9 cellular contexts compared by ENCODE assay signal in the genomic region with DNA sequence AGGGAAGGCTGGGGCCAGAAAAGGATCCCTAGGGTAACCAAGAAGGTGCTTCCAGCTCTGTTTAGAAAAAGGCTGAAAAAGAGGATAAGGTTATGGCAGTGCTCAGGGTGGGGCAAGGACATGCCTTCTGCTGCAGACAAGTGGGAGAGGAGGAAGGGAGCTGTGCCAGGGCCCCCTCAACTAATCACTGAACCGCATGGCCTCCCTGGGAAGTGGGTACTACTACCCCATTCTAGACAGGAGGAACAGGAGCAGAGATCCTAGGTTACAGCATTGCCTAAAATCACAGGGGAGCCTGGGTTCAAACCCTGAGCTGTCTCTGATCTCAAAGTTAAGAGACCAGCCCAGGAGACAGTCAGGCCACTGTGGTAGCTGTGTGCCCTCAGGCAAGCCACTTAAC.
"Had no signal": no experiment of that assay in that cellular context is flagged by ENCODE, and none has a peak within 500 bp of the region (broad histone marks: within the 10 kb centered on the region; RNA-seq: fewer than 3 reads in every experiment).

No MANE protein-coding gene starts in this region.

- H3K4me1 ChIP-seq: HAP-1 had no signal

- H3K4me3 ChIP-seq: GM23248, HAP-1 had no signal

- DNase-seq: GM23248, GOT3, H7, HFFc6, KBM-7 had no signal

- H3K36me3 ChIP-seq: HAP-1 had no signal

- ATAC-seq: HCT116, HepG2 had no signal

- H3K9me3 ChIP-seq: HAP-1 had no signal

- H2AFZ ChIP-seq: GM23248 had no signal

- H3K27ac ChIP-seq: GM23248, HL-60 had no signal
